In genomic region chr5:59130441-59130840, GRCh38 we compare ENCODE assay signal across 24 cellular contexts.
DNase-seq lines count a peak whose midpoint lies in the region; ATAC-seq and TF ChIP-seq lines count a peak whose summit lies in the region.
"Had no signal": no experiment of that assay in that cellular context is flagged by ENCODE, and none has a peak within 500 bp of the region (broad histone marks: within the 10 kb centered on the region; RNA-seq: fewer than 3 reads in every experiment).

No MANE protein-coding gene starts in this region.

- H4K8ac ChIP-seq in IMR-90 (ENCODE audit: low read depth in 2 of 2, low read length in 2 of 2): peak overlapping the region in 1 of 2 experiments; percentile 11; a peak in 2 of 4 replicates
- H4K8ac ChIP-seq in mesendoderm (ENCODE audit: low read depth, low read length): no peak overlapping the region

- H3K4me2 ChIP-seq in IMR-90 (ENCODE audit: low read depth, low read length) (no peak overlapping the region), mesendoderm (ENCODE audit: low read length) (no peak overlapping the region)

- H3K9me1 ChIP-seq in IMR-90 (ENCODE audit: insufficient read depth, low read length): peaks cover 12% of the 10 kb centered on the region

- no peak overlapping the region for H2BK5ac ChIP-seq in IMR-90 (ENCODE audit: low read depth, low read length, poor library complexity, severe bottlenecking)
- no peak overlapping the region for H2BK5ac ChIP-seq in mesendoderm (ENCODE audit: low read length)

- peak overlapping the region in 6 of 7 donors; percentile 4 to 95 (median 64) for H3K27ac Mint-ChIP-seq in CD4-positive, alpha-beta memory T cell
- H3K27ac Mint-ChIP-seq: activated CD4-positive, alpha-beta T cell treated with anti-CD3 and anti-CD28 coated beads, Interleukin-2, amount 10 ng/mL, durations not matched to agents 24 days and 14 days; B cell had no signal

- in situ Hi-C loops in IMR-90 (cut with MboI; ENCODE audit: low sequenced_read_pairs): no loop called here

- no peak for TF ChIP-seq CTCF in IMR-90 (conservative IDR thresholded peaks at IDR 0.05; ENCODE audit: low read depth, low read length)

- CTCF ChIA-PET in CD4-positive, alpha-beta memory T cell (lab: Charles Lee; ENCODE audit: partially characterized antibody): interaction anchor here (4.8 kb wide), 1 partner anchor 89 kb away, joined by 30 read pairs; no protein-coding TSS in a partner anchor
- CTCF ChIA-PET in IMR-90 (lab: Yijun Ruan, JAX): no interaction called here

- BruUV-seq in IMR-90 (replicated peaks; lab: Mats Ljungman, UMichigan): no TSS peak

- POLR2A ChIA-PET in CD4-positive, alpha-beta memory T cell (lab: Charles Lee; ENCODE audit: partially characterized antibody): interaction anchor here (4.7 kb wide), 1 partner anchor 89 kb away, joined by 156 read pairs; no protein-coding TSS in a partner anchor
- POLR2A ChIA-PET in IMR-90 (lab: Charles Lee; ENCODE audit: unreplicated experiment): no interaction called here

- intact Hi-C loops in CD4-positive, alpha-beta memory T cell (cut with micrococcal nuclease): no loop called here
- intact Hi-C loops in IMR-90 (cut with micrococcal nuclease): no loop called here

- no peaks in the 10 kb centered on the region for H3K27me3 Mint-ChIP-seq in CD4-positive, alpha-beta memory T cell
- H3K27me3 Mint-ChIP-seq: activated CD4-positive, alpha-beta T cell treated with anti-CD3 and anti-CD28 coated beads, Interleukin-2, amount 10 ng/mL, durations not matched to agents 24 days and 14 days; B cell; stimulated activated naive CD8-positive, alpha-beta T cell treated with anti-CD3 and anti-CD28 coated beads, Interleukin-15, amount 100 ng/mL, for 72 hours had no signal

- peaks cover 4 to 5% of the 10 kb centered on the region in 2 experiments; a peak in 3 of 4 replicates for H3K79me1 ChIP-seq in IMR-90 (ENCODE audit: low read depth in 1 of 2, low read length in 2 of 2)
- no peaks in the 10 kb centered on the region for H3K79me1 ChIP-seq in mesendoderm (ENCODE audit: low read length)

- H3K79me2 ChIP-seq in mesendoderm (ENCODE audit: control insufficient read depth, insufficient read depth, low read length): no peaks in the 10 kb centered on the region

- dilution Hi-C loops in IMR-90 (cut with HindIII; ENCODE audit: low sequenced_read_pairs, unreplicated experiment): no loop called here

- TF ChIP-seq RAD21 in IMR-90 (IDR thresholded peaks at IDR 0.05; ENCODE audit: low read length): no peak

- TF ChIP-seq POLR2A in IMR-90 (IDR thresholded peaks at IDR 0.05; ENCODE audit: low read depth, low read length): no peak

- peak overlapping the region; percentile 49; the same call in 1 of the 3 replicates for H2BK15ac ChIP-seq in IMR-90 (ENCODE audit: low read depth, low read length)
- no peak overlapping the region for H2BK15ac ChIP-seq in mesendoderm (replicated peaks; ENCODE audit: low read depth)

- no peaks in the 10 kb centered on the region for H3K9me3 Mint-ChIP-seq in CD4-positive, alpha-beta memory T cell
- H3K9me3 Mint-ChIP-seq: mesothelial cell of epicardium, neural crest cell had no signal

- no peak overlapping the region for H2AK9ac ChIP-seq in IMR-90 (replicated peaks; ENCODE audit: low read depth, low read length, poor library complexity)

- no peak overlapping the region for H3K4me3 ChIP-seq in CD4-positive, alpha-beta memory T cell (ENCODE audit: low read length in 2 of 2)
- H3K4me3 ChIP-seq in IMR-90 (ENCODE audit: insufficient read depth, low read depth, low read length): no peak overlapping the region
- no peak overlapping the region for H3K4me3 ChIP-seq in adipocyte (ENCODE audit: low read length)
- H3K4me3 ChIP-seq in mesendoderm (ENCODE audit: low read length): no peak overlapping the region
- H3K4me3 ChIP-seq: dorsolateral prefrontal cortex, skin epidermis, transverse colon had no signal

- H2BK20ac ChIP-seq in IMR-90 (ENCODE audit: low read depth, low read length): no peak overlapping the region

- H3K36me3 ChIP-seq in CD4-positive, alpha-beta memory T cell (ENCODE audit: insufficient read depth, low read length): no peaks in the 10 kb centered on the region
- no peaks in the 10 kb centered on the region for H3K36me3 ChIP-seq in IMR-90 (ENCODE audit: control insufficient read depth, insufficient read depth, low read length)
- no peaks in the 10 kb centered on the region for H3K36me3 ChIP-seq in adipocyte (ENCODE audit: control insufficient read depth, insufficient read depth, low read length, severe bottlenecking)
- no peaks in the 10 kb centered on the region for H3K36me3 ChIP-seq in mesendoderm (ENCODE audit: control insufficient read depth, insufficient read depth, low read length)
- H3K36me3 ChIP-seq: transverse colon had no signal

- H3K56ac ChIP-seq in IMR-90 (ENCODE audit: extremely low read depth, insufficient read depth, low read length) (no peak overlapping the region), mesendoderm (ENCODE audit: low read length) (no peak overlapping the region)

- no peaks in the 10 kb centered on the region for H3K9me3 ChIP-seq in CD4-positive, alpha-beta memory T cell (ENCODE audit: control insufficient read depth in 1 of 2, low read length in 2 of 2)
- no peaks in the 10 kb centered on the region for H3K9me3 ChIP-seq in IMR-90 (ENCODE audit: control insufficient read depth, insufficient read depth, low read length)
- no peaks in the 10 kb centered on the region for H3K9me3 ChIP-seq in adipocyte (ENCODE audit: control insufficient read depth, low read length)
- H3K9me3 ChIP-seq: Caco-2, transverse colon had no signal

- no peak overlapping the region for H3K4me3 Mint-ChIP-seq in CD4-positive, alpha-beta memory T cell
- H3K4me3 Mint-ChIP-seq: activated CD4-positive, alpha-beta T cell treated with anti-CD3 and anti-CD28 coated beads, Interleukin-2, amount 10 ng/mL, durations not matched to agents 24 days and 14 days; B cell; mesothelial cell of epicardium; neural crest cell had no signal

- H4K91ac ChIP-seq in IMR-90 (ENCODE audit: insufficient read depth, low read depth, low read length): no peak overlapping the region

- no peak overlapping the region for H3K14ac ChIP-seq in IMR-90 (replicated peaks; ENCODE audit: low read depth, low read length)

- no CpG with 5 or more reads among the region's 2 CpGs for WGBS in IMR-90 (ENCODE audit: extremely low coverage in 2 of 2, insufficient read length in 1 of 2), 2 experiments
- WGBS in mesendoderm (ENCODE audit: extremely low coverage, insufficient coverage, low lambda C conversion rate): no CpG with 5 or more reads among the region's 2 CpGs

- H3K4me1 ChIP-seq in CD4-positive, alpha-beta memory T cell (ENCODE audit: insufficient read depth, low read length): peaks cover 63% of the 10 kb centered on the region
- peaks cover 18% of the 10 kb centered on the region for H3K4me1 ChIP-seq in IMR-90 (ENCODE audit: control insufficient read depth, insufficient read depth, low read length)
- peaks cover 25% of the 10 kb centered on the region for H3K4me1 ChIP-seq in adipocyte (ENCODE audit: control insufficient read depth, insufficient read depth, low read length)
- peaks cover 10% of the 10 kb centered on the region for H3K4me1 ChIP-seq in mesendoderm (ENCODE audit: control insufficient read depth, low read depth, low read length)

- H3K23ac ChIP-seq in IMR-90 (ENCODE audit: low read depth, low read length) (no peak overlapping the region), mesendoderm (ENCODE audit: low read length) (no peak overlapping the region)

- H3K36me3 Mint-ChIP-seq in CD4-positive, alpha-beta memory T cell: no peaks in the 10 kb centered on the region
- H3K36me3 Mint-ChIP-seq: mesothelial cell of epicardium had no signal

- ATAC-seq in IMR-90 (ENCODE audit: low read depth) (no peak), GM18861 (IDR thresholded peaks at IDR 0.05; ENCODE audit: unreplicated experiment) (no peak), GM21528 (IDR thresholded peaks at IDR 0.05; ENCODE audit: low FRiP score, unreplicated experiment) (no peak)
- ATAC-seq: stimulated activated naive CD8-positive, alpha-beta T cell treated with anti-CD3 and anti-CD28 coated beads, Interleukin-15, amount 100 ng/mL, for 72 hours had no signal

- no peak overlapping the region for H3K4ac ChIP-seq in IMR-90 (ENCODE audit: low read depth, low read length)
- H3K4ac ChIP-seq in mesendoderm (ENCODE audit: low read depth, low read length): no peak overlapping the region

- H3K4me1 Mint-ChIP-seq in CD4-positive, alpha-beta memory T cell: peaks cover 12 to 45% (median 15%) of the 10 kb centered on the region in 4 donors
- H3K4me1 Mint-ChIP-seq: neural crest cell had no signal

- H3K18ac ChIP-seq in IMR-90 (ENCODE audit: low read depth, low read length): peak overlapping the region; percentile 6; the same call in 1 of the 2 replicates
- H3K18ac ChIP-seq in mesendoderm (ENCODE audit: low read length): peak overlapping the region; percentile 51

- H2BK120ac ChIP-seq in IMR-90 (ENCODE audit: low read depth, low read length) (no peak overlapping the region; the same call in 1 of the 2 replicates), mesendoderm (ENCODE audit: low read depth, low read length) (no peak overlapping the region)

- H3K27ac ChIP-seq in CD4-positive, alpha-beta memory T cell (ENCODE audit: low read depth, low read length): no peak overlapping the region
- no peak overlapping the region for H3K27ac ChIP-seq in IMR-90 (ENCODE audit: insufficient read depth, low read length)
- H3K27ac ChIP-seq in mesendoderm (ENCODE audit: low read depth, low read length): no peak overlapping the region
- H3K27ac ChIP-seq: dorsolateral prefrontal cortex, skin epidermis had no signal

- H2AK5ac ChIP-seq in IMR-90 (ENCODE audit: low read depth, low read length) (no peak overlapping the region), mesendoderm (ENCODE audit: low read length) (no peak overlapping the region)

- H3K27me3 ChIP-seq in CD4-positive, alpha-beta memory T cell (ENCODE audit: insufficient read depth, low read length): no peaks in the 10 kb centered on the region
- H3K27me3 ChIP-seq in IMR-90 (ENCODE audit: control insufficient read depth, insufficient read depth, low read length): no peaks in the 10 kb centered on the region
- H3K27me3 ChIP-seq in adipocyte (replicated peaks; ENCODE audit: control insufficient read depth, insufficient read depth, low read length): no peaks in the 10 kb centered on the region
- no peaks in the 10 kb centered on the region for H3K27me3 ChIP-seq in mesendoderm (ENCODE audit: insufficient read depth, low read length, poor library complexity)
- H3K27me3 ChIP-seq: dorsolateral prefrontal cortex, transverse colon had no signal

- no peak for DNase-seq in CD4-positive, alpha-beta memory T cell
- DNase-seq in IMR-90 (peak; percentile 77), adipocyte (ENCODE audit: low read depth) (peak; percentile 11), mesendoderm (no peak), NCI-H510A (lab: John Stamatoyannopoulos, UW) (no peak)
- DNase-seq: activated CD4-positive, alpha-beta T cell treated with anti-CD3 and anti-CD28 coated beads, Interleukin-2, amount 10 ng/mL, durations not matched to agents 24 days and 14 days; activated effector memory CD4-positive, alpha-beta T cell treated with anti-CD3 and anti-CD28 coated beads, Interleukin-2, amount 50 U/mL, for 16 hours; amniotic stem cell; Caco-2; central memory CD4-positive, alpha-beta T cell; DND-41; dorsolateral prefrontal cortex; Karpas-422; NCI-H524 treated with DMSO at 0.1 percent for 48 hours; OCI-M1; Right ventricle myocardium superior; stimulated activated naive CD8-positive, alpha-beta T cell treated with anti-CD3 and anti-CD28 coated beads, Interleukin-15, amount 100 ng/mL, for 72 hours; transverse colon had no signal

- H4K5ac ChIP-seq in IMR-90 (ENCODE audit: low read depth, low read length): no peak overlapping the region
- H4K5ac ChIP-seq in mesendoderm (ENCODE audit: low read length): no peak overlapping the region

- no peak overlapping the region for H3K9ac ChIP-seq in IMR-90 (ENCODE audit: low read depth, low read length)
- no peak overlapping the region for H3K9ac ChIP-seq in adipocyte (ENCODE audit: low read length)
- H3K9ac ChIP-seq in mesendoderm (ENCODE audit: low read length): no peak overlapping the region

- no peaks in the 10 kb centered on the region for H4K20me1 ChIP-seq in IMR-90 (ENCODE audit: insufficient read depth, low read length)

- no peak overlapping the region for H2AFZ ChIP-seq in IMR-90 (replicated peaks; ENCODE audit: low read length, poor library complexity)

Comparison
In these comparisons a context has a peak if more than half of its experiments do, and no peak if none do; other contexts are left out.
1. DNase-seq: peak in IMR-90 (single experiment) and adipocyte (single experiment); none in CD4-positive, alpha-beta memory T cell (0 of 5), mesendoderm (single experiment) and NCI-H510A (single experiment).